In genomic region chr16:85169333-85170065, GRCh38 we compare ENCODE assay signal across 1 cellular context.
TF ChIP-seq lines count a peak whose summit lies in the region.

No MANE protein-coding gene starts in this region.

TF ChIP-seq in SK-N-SH, 30 proteins besides CTCF, POLR2A, EP300 and RAD21 (continued from another document):
- no peak for TF ChIP-seq REST (IDR thresholded peaks at IDR 0.05; ENCODE audit: low read depth, low read length)
- TF ChIP-seq ZBTB33 (IDR thresholded peaks at IDR 0.05; ENCODE audit: borderline replicate concordance, low read depth): no peak
- TF ChIP-seq MXI1 (IDR thresholded peaks at IDR 0.05; ENCODE audit: low read depth, low read length): peak; percentile 44; the same call in 1 of the 2 replicates
- no peak for TF ChIP-seq EZH2phosphoT487 (IDR thresholded peaks at IDR 0.05; ENCODE audit: borderline replicate concordance, low read depth)
- TF ChIP-seq CHD2 (IDR thresholded peaks at IDR 0.05; ENCODE audit: low read length, partially characterized antibody): no peak
